Comparison of ENCODE assay signal across 12 cellular contexts in the genomic region with DNA sequence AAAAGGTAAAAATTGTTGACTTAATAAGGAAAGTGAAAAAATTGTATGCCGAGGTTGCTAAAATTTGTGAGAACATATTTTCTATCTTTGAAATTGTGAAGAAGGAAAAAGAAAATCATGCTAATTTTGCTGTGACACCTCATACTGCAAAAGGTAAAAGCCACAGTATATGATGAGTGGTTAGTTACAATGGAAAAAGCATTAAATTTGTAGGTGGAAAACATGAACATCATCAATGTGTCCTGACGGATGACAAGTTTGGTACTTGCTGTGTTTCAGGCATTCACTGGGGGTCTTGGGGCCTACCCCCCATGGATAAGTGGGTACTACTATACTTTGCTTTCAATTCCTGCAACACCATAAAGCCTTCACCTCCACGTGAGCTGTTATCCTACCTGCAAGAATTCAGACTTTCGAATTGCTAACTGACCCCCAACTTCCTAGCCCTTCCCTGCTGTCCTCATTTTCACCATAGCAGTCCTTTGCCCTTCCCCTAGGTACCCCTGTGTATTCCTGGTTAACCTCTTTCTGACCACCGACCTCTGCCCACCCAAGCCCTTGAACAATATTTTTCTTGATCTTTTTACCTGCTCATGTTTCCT.
DNase-seq lines count a peak whose midpoint lies in the region; ATAC-seq, FAIRE-seq and TF ChIP-seq lines count a peak whose summit lies in the region.
"Had no signal": no experiment of that assay in that cellular context is flagged by ENCODE, and none has a peak within 500 bp of the region (broad histone marks: within the 10 kb centered on the region; RNA-seq: fewer than 3 reads in every experiment).

No MANE protein-coding gene starts in this region.

- H3K9me3 ChIP-seq in RWPE2 (ENCODE audit: severe bottlenecking) (no peaks in the 10 kb centered on the region), colonic mucosa (no peaks in the 10 kb centered on the region)

- H3K4me1 ChIP-seq in RWPE2 (ENCODE audit: insufficient read depth, poor library complexity, severe bottlenecking) (peaks cover 41% of the 10 kb centered on the region), colonic mucosa (no peaks in the 10 kb centered on the region)

- H3K27me3 Mint-ChIP-seq in activated T-cell treated with anti-CD3 and anti-CD28 coated beads, Interleukin-2, amount 50 U/mL, for 24 hours = no peaks in the 10 kb centered on the region
- H3K27me3 Mint-ChIP-seq in stimulated activated naive CD8-positive, alpha-beta T cell treated with anti-CD3 and anti-CD28 coated beads, Interleukin-15, amount 100 ng/mL, for 72 hours = no peaks in the 10 kb centered on the region
- no peaks in the 10 kb centered on the region for H3K27me3 Mint-ChIP-seq in osteocyte (ENCODE audit: unreplicated experiment)

- H3K9me3 Mint-ChIP-seq in activated T-cell treated with anti-CD3 and anti-CD28 coated beads, Interleukin-2, amount 50 U/mL, for 24 hours = no peaks in the 10 kb centered on the region
- no peaks in the 10 kb centered on the region for H3K9me3 Mint-ChIP-seq in stimulated activated naive CD8-positive, alpha-beta T cell treated with anti-CD3 and anti-CD28 coated beads, Interleukin-15, amount 100 ng/mL, for 72 hours
- no peaks in the 10 kb centered on the region for H3K9me3 Mint-ChIP-seq in osteocyte (ENCODE audit: unreplicated experiment)

- H3K36me3 ChIP-seq in RWPE2 (ENCODE audit: low read depth) (no peaks in the 10 kb centered on the region), colonic mucosa (no peaks in the 10 kb centered on the region)

- ATAC-seq in RWPE2 (ENCODE audit: low read depth) = no peak
- peak; percentile 75 for ATAC-seq in stimulated activated naive CD8-positive, alpha-beta T cell treated with anti-CD3 and anti-CD28 coated beads, Interleukin-15, amount 100 ng/mL, for 72 hours
- ATAC-seq in HG03097 (IDR thresholded peaks at IDR 0.05; ENCODE audit: low FRiP score, unreplicated experiment) = no peak

- TF ChIP-seq CTCF in RWPE2 (IDR thresholded peaks at IDR 0.05; ENCODE audit: poor library complexity, severe bottlenecking) (no peak), colonic mucosa (IDR thresholded peaks at IDR 0.05) (no peak), osteocyte (IDR thresholded peaks at IDR 0.05) (no peak)

- DNase-seq in activated T-cell treated with anti-CD3 and anti-CD28 coated beads, Interleukin-2, amount 50 U/mL, for 24 hours = no peak
- DNase-seq in activated T-cell treated with anti-CD3 and anti-CD28 coated beads for 4 hours (no peak), RWPE2 (ENCODE audit: low spot score) (no peak), colonic mucosa (no peak), GM19239 (ENCODE audit: insufficient read length, low spot score) (no peak), osteocyte (ENCODE audit: extremely low spot score, unreplicated experiment) (no peak)
- peak in 1 of 2 donors; percentile 20 for DNase-seq in stimulated activated naive CD8-positive, alpha-beta T cell treated with anti-CD3 and anti-CD28 coated beads, Interleukin-15, amount 100 ng/mL, for 72 hours
- DNase-seq: activated gamma-delta T cell, cortex of kidney, NCI-H2081 had no signal

- H3K27ac ChIP-seq in RWPE2 (ENCODE audit: poor library complexity, severe bottlenecking) (peak overlapping the region; percentile 95), colonic mucosa (peak overlapping the region; percentile 27)

- H3K27me3 ChIP-seq in RWPE2 (ENCODE audit: insufficient read depth, poor library complexity, severe bottlenecking) (no peaks in the 10 kb centered on the region), colonic mucosa (no peaks in the 10 kb centered on the region)
- H3K27me3 ChIP-seq: foreskin keratinocyte had no signal

- intact Hi-C loops in colonic mucosa (cut with DNase I) = loop anchor here (10.0 kb wide), 1 partner anchor 54 kb away; no protein-coding TSS in a partner anchor

- H3K4me1 Mint-ChIP-seq in activated T-cell treated with anti-CD3 and anti-CD28 coated beads, Interleukin-2, amount 50 U/mL, for 24 hours (ENCODE audit: low read depth) = peaks cover 94% of the 10 kb centered on the region
- H3K4me1 Mint-ChIP-seq in stimulated activated naive CD8-positive, alpha-beta T cell treated with anti-CD3 and anti-CD28 coated beads, Interleukin-15, amount 100 ng/mL, for 72 hours = peaks cover 99% of the 10 kb centered on the region
- H3K4me1 Mint-ChIP-seq in osteocyte (ENCODE audit: unreplicated experiment) = peaks cover 53% of the 10 kb centered on the region

- H3K4me3 Mint-ChIP-seq in activated T-cell treated with anti-CD3 and anti-CD28 coated beads, Interleukin-2, amount 50 U/mL, for 24 hours = peak overlapping the region; percentile 70
- peak overlapping the region; percentile 73 to 90 for H3K4me3 Mint-ChIP-seq in stimulated activated naive CD8-positive, alpha-beta T cell treated with anti-CD3 and anti-CD28 coated beads, Interleukin-15, amount 100 ng/mL, for 72 hours
- H3K4me3 Mint-ChIP-seq in osteocyte (ENCODE audit: unreplicated experiment) = no peak overlapping the region

- no peak overlapping the region for H3K4me3 ChIP-seq in RWPE2 (ENCODE audit: severe bottlenecking)
- H3K4me3 ChIP-seq in colonic mucosa = no peak overlapping the region

- FAIRE-seq in GM19239 (lab: Jason Lieb, UNC) = no peak

- H3K9ac ChIP-seq in colonic mucosa (ENCODE audit: low read depth in 2 of 2, low read length in 2 of 2) = no peak overlapping the region

- peaks cover 35% of the 10 kb centered on the region for H3K36me3 Mint-ChIP-seq in activated T-cell treated with anti-CD3 and anti-CD28 coated beads, Interleukin-2, amount 50 U/mL, for 24 hours (ENCODE audit: low read depth)
- H3K36me3 Mint-ChIP-seq in osteocyte (ENCODE audit: unreplicated experiment) = peaks cover 5% of the 10 kb centered on the region

- peak overlapping the region; percentile 100 for H3K27ac Mint-ChIP-seq in activated T-cell treated with anti-CD3 and anti-CD28 coated beads, Interleukin-2, amount 50 U/mL, for 24 hours
- H3K27ac Mint-ChIP-seq in stimulated activated naive CD8-positive, alpha-beta T cell treated with anti-CD3 and anti-CD28 coated beads, Interleukin-15, amount 100 ng/mL, for 72 hours = peak overlapping the region; percentile 100
- no peak overlapping the region for H3K27ac Mint-ChIP-seq in osteocyte (ENCODE audit: unreplicated experiment)
